8 cellular contexts compared by ENCODE assay signal in the genomic region with DNA sequence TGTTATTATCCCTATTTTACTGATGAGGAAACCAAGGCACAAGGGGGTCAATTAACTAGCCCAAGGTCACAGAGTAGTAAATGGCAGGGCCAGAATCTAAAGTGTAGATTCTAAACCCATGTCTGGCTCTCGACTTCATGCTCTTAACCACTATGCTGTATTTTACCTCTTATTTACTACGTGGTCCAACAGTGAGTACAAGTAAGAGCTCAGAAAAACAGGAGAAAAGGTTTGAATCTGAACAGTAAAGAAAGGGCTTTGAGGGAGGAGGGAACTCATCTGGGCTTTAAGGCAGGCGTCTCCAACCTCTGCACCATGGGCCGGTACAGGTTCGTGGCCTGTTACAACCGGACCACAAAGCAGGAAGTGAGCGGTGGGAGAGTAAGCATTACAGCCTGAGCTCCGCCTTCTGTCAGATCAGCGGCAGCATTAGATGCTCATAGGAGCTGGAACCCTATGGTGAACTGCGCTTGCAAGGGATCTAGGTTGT.
DNase-seq lines count a peak whose midpoint lies in the region; ATAC-seq and TF ChIP-seq lines count a peak whose summit lies in the region.

No MANE protein-coding gene starts in this region.

- no peaks in the 10 kb centered on the region for H3K27me3 Mint-ChIP-seq in CD4-positive, CD25-positive, alpha-beta regulatory T cell

- peaks cover 19 to 29% (median 23%) of the 10 kb centered on the region in 4 donors for H3K4me1 Mint-ChIP-seq in CD4-positive, CD25-positive, alpha-beta regulatory T cell

- peak; percentile 86 to 94 for ATAC-seq in CD4-positive, CD25-positive, alpha-beta regulatory T cell (ENCODE audit: low read depth in 2 of 2)
- ATAC-seq in GM21737 (IDR thresholded peaks at IDR 0.05; ENCODE audit: unreplicated experiment) (peak; percentile 81), omental fat pad (ENCODE audit: low FRiP score) (no peak)

- H3K4me3 ChIP-seq in CD4-positive, CD25-positive, alpha-beta regulatory T cell (ENCODE audit: low read depth, low read length), result peak overlapping the region; percentile 54

- no peaks in the 10 kb centered on the region for H3K27me3 ChIP-seq in CD4-positive, CD25-positive, alpha-beta regulatory T cell (ENCODE audit: control insufficient read depth, insufficient read depth, low read length)

- H3K36me3 ChIP-seq in CD4-positive, CD25-positive, alpha-beta regulatory T cell (ENCODE audit: control insufficient read depth, insufficient read depth, low read length), result peaks cover 5% of the 10 kb centered on the region

- H3K9me3 Mint-ChIP-seq in CD4-positive, CD25-positive, alpha-beta regulatory T cell, result no peaks in the 10 kb centered on the region

- no peak for TF ChIP-seq CTCF in omental fat pad (IDR thresholded peaks at IDR 0.05)

- peak; percentile 5 to 59 (median 30) for DNase-seq in CD4-positive, CD25-positive, alpha-beta regulatory T cell
- DNase-seq in OCI-M1 (lab: John Stamatoyannopoulos, UW) (peak; percentile 85), omental fat pad (ENCODE audit: low spot score) (no peak), DMS 273 treated with DMSO at 0.1 percent for 48 hours (lab: John Stamatoyannopoulos, UW) (no peak), Ammon's horn (ENCODE audit: low spot score) (no peak)
- DNase-seq in activated effector memory CD4-positive, alpha-beta T cell treated with Interleukin-2 at 50 U/mL for 16 hours, result peak; percentile 30
- DNase-seq in stimulated activated CD4-positive, alpha-beta T cell treated with anti-CD3 and anti-CD28 coated beads, Interleukin-1b, Interleukin-23, amount 100 ng/mL, for 4 hours (ENCODE audit: low read depth in 2 of 2), result peak; percentile 9 to 18

- peak overlapping the region in 3 of 4 donors; percentile 40 to 82 (median 43) for H3K4me3 Mint-ChIP-seq in CD4-positive, CD25-positive, alpha-beta regulatory T cell

- H3K27ac ChIP-seq in CD4-positive, CD25-positive, alpha-beta regulatory T cell (ENCODE audit: insufficient read depth, low read length, poor library complexity, severe bottlenecking), result no peak overlapping the region

- H3K36me3 Mint-ChIP-seq in CD4-positive, CD25-positive, alpha-beta regulatory T cell, result peaks cover 10% of the 10 kb centered on the region

- H3K9me3 ChIP-seq in CD4-positive, CD25-positive, alpha-beta regulatory T cell (ENCODE audit: control insufficient read depth in 2 of 2, low read length in 2 of 2), result no peaks in the 10 kb centered on the region

- peaks cover 8% of the 10 kb centered on the region for H3K4me1 ChIP-seq in CD4-positive, CD25-positive, alpha-beta regulatory T cell (ENCODE audit: control insufficient read depth, insufficient read depth, low read length, poor library complexity, severe bottlenecking)

- H3K27ac Mint-ChIP-seq in CD4-positive, CD25-positive, alpha-beta regulatory T cell, result peak overlapping the region; percentile 53 to 86 (median 85)

Comparison
In these comparisons a context has a peak if more than half of its experiments do, and no peak if none do; other contexts are left out.
1. DNase-seq: peak in CD4-positive, CD25-positive, alpha-beta regulatory T cell (3 of 3), OCI-M1 (single experiment), activated effector memory CD4-positive, alpha-beta T cell treated with Interleukin-2 at 50 U/mL for 16 hours (single experiment) and stimulated activated CD4-positive, alpha-beta T cell treated with anti-CD3 and anti-CD28 coated beads, Interleukin-1b, Interleukin-23, amount 100 ng/mL, for 4 hours (2 of 2); none in omental fat pad (single experiment), DMS 273 treated with DMSO at 0.1 percent for 48 hours (single experiment) and Ammon's horn (single experiment).